Comparison of ENCODE assay signal across 8 cellular contexts in the genomic region with DNA sequence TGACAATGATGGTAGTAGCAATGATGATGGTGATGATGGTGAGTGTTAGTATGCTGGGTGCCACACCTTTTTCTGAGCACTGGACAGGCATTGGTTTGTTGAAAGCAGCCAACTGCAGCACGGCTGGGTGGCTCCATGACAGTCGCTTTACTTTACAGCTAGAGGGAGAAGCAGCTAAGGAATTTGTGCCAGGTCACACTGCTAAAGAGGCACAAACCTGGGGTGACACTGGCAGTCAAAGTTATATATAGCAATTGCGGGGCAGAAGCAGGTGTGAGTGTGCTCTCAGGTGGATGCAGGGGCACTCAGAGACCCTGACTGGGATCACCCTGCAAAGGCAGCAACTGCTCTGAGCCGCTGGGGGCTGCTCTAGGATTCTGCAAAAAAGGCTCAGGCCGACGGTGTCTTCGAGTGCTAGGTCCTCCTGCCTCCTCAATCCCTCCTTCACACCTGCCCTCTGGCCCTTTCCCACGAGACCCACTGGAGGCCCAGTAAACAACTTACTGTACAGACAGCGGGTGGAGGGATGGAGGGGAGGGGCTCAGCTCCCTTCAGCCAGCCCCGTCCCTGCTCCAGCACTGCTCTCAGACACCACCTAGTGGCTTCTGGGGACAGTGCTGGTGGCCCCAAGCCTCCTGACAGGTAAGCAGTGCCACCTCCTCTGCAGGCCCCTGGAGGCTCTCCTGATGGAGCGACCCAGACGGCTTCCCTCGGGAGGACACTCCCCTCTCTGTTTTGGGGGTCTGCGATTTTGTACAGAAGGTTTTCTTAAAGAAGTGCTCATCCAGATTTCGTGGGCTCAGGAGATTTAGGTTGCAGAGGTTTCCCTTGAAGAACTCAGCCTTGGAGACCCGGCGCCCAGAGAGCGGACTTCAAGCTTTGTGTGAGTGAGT. TPM values are rescaled to one million over a fixed set of nuclear protein-coding genes. Genes with fewer than 3 reads are reported as not detected.
DNase-seq lines count a peak whose midpoint lies in the region; ATAC-seq and TF ChIP-seq lines count a peak whose summit lies in the region.

No MANE protein-coding gene starts in this region.

- H3K9me3 ChIP-seq in SK-N-MC (ENCODE audit: low read depth, low read length) (no peaks in the 10 kb centered on the region), psoas muscle (no peaks in the 10 kb centered on the region)

- H3K27me3 ChIP-seq in psoas muscle (ENCODE audit: insufficient read depth in 3 of 3, low read length in 2 of 3), result no peaks in the 10 kb centered on the region

- peaks cover 23% of the 10 kb centered on the region for H3K4me1 ChIP-seq in psoas muscle

- WGBS in psoas muscle, 3 donors, result 32 to 42% (median 34%) methylated on average over 13 to 18 of the region's 18 CpGs

- peak; percentile 94 for TF ChIP-seq CTCF in psoas muscle (IDR thresholded peaks at IDR 0.05)

- H3K9ac ChIP-seq in SK-N-MC (ENCODE audit: insufficient read length), result no peak overlapping the region

- peak; percentile 89 for DNase-seq in DMS 273 (lab: John Stamatoyannopoulos, UW; ENCODE audit: unreplicated experiment)
- peak; percentile 44 for DNase-seq in NCI-H1092 (lab: John Stamatoyannopoulos, UW)
- peak; percentile 12 for DNase-seq in SK-N-MC (ENCODE audit: low read depth, low spot score)
- peak; percentile 35 to 67 (median 52) for DNase-seq in activated naive CD4-positive, alpha-beta T cell (lab: John Stamatoyannopoulos, UW)
- DNase-seq in germinal center (ENCODE audit: low spot score), result peak; percentile 80
- peak; percentile 76 to 88 for DNase-seq in psoas muscle

- intact Hi-C loops in psoas muscle (cut with DNase I), result loop anchor here (1.0 to 10.0 kb wide), 4 partner anchors 81 to 422 kb away; a partner anchor contains a TSS

- peak; percentile 46 for ATAC-seq in GM21723 (IDR thresholded peaks at IDR 0.05; ENCODE audit: unreplicated experiment)
- peak; percentile 66 to 75 (median 72) for ATAC-seq in psoas muscle
- no peak for ATAC-seq in HG03565 (IDR thresholded peaks at IDR 0.05; ENCODE audit: unreplicated experiment)

- H3K36me3 ChIP-seq in SK-N-MC (ENCODE audit: insufficient read depth, low read length), result peaks cover 8% of the 10 kb centered on the region
- H3K36me3 ChIP-seq in psoas muscle (ENCODE audit: insufficient read depth in 1 of 2, low read depth in 1 of 2), result peaks cover 0 to 8% of the 10 kb centered on the region in 2 donors

- no peak overlapping the region for H3K27ac ChIP-seq in SK-N-MC
- H3K27ac ChIP-seq in psoas muscle, result peak overlapping the region; percentile 55

- H3K4me3 ChIP-seq in SK-N-MC (no peak overlapping the region), psoas muscle (no peak overlapping the region)

RNA-seq across cellular contexts. Expression of a gene that starts 4.4 kb away (rescaled TPM):
- total RNA-seq in psoas muscle, result 1,000 to 10,000 TPM in 3 of 4 donors, 100 to 1,000 TPM in 1; 602 to 1,206 (median 1,044) TPM
- polyA plus RNA-seq in psoas muscle, result 1,000 to 10,000 TPM; 3,473 to 5,162 (median 3,791) TPM

RNA-seq across cellular contexts. Expression of a gene that starts 15.4 kb away (rescaled TPM):
- total RNA-seq in psoas muscle, result 10 to 100 TPM; 27.2 to 74.6 (median 46.5) TPM
- polyA plus RNA-seq in psoas muscle, result 10 to 100 TPM; 14.4 to 40.5 (median 23.3) TPM

RNA-seq across cellular contexts. Expression of a gene that starts 24.5 kb away (rescaled TPM):
- 1 to 10 TPM; 3.0 to 4.2 (median 3.9) TPM for total RNA-seq in psoas muscle
- 1 to 10 TPM; 2.4 to 4.3 (median 3.5) TPM for polyA plus RNA-seq in psoas muscle

RNA-seq across cellular contexts. Expression of a gene that starts 44.8 kb away (rescaled TPM):
- not detected for total RNA-seq in psoas muscle
- under 1 TPM in 2 of 3 donors, not detected in 1; 0.03 to 0.08 TPM for polyA plus RNA-seq in psoas muscle

Comparison
In these comparisons a context has a peak if more than half of its experiments do, and no peak if none do; other contexts are left out.
1. DNase-seq: peak in every context shown above with its lines; median percentile 89 in DMS 273; 82 in psoas muscle; 80 in germinal center; 52 in activated naive CD4-positive, alpha-beta T cell; 44 in NCI-H1092; 12 in SK-N-MC.